ENCODE assay signal across 18 cellular contexts in genomic region chr9:131112374-131113159, GRCh38. TPM values are rescaled to one million over a fixed set of nuclear protein-coding genes. Genes with fewer than 3 reads are reported as not detected.
A peak's percentile ranks its signal among the peaks of the same experiment; 100 is the strongest.
DNase-seq lines count a peak whose midpoint lies in the region; ATAC-seq and TF ChIP-seq lines count a peak whose summit lies in the region.
"Had no signal": no experiment of that assay in that cellular context is flagged by ENCODE, and none has a peak within 500 bp of the region (broad histone marks: within the 10 kb centered on the region; RNA-seq: fewer than 3 reads in every experiment).

No MANE protein-coding gene starts in this region.

- no peaks in the 10 kb centered on the region for H3K9me2 ChIP-seq in GM23248 (ENCODE audit: insufficient read depth)

- H2AK5ac ChIP-seq in neuronal stem cell (ENCODE audit: low read depth, low read length), result peak overlapping the region; percentile 39

- peak overlapping the region; percentile 27 for H2BK12ac ChIP-seq in neuronal stem cell (ENCODE audit: low read length)

- H4K20me1 ChIP-seq in GM23248 (ENCODE audit: insufficient read depth), result no peaks in the 10 kb centered on the region

- peak overlapping the region; percentile 27 for H3K4ac ChIP-seq in neuronal stem cell (ENCODE audit: low read length)

- no peaks in the 10 kb centered on the region for H3K36me3 Mint-ChIP-seq in glutamatergic neuron (ENCODE audit: unreplicated experiment)

- H3K27me3 ChIP-seq in esophagus muscularis mucosa (peaks cover 0 to 13% (median 0%) of the 10 kb centered on the region in 4 donors), neuronal stem cell (ENCODE audit: control insufficient read depth in 3 of 3, insufficient read depth in 3 of 3, low read depth in 1 of 3, low read length in 3 of 3) (no peaks in the 10 kb centered on the region), GM23248 (replicated peaks; ENCODE audit: insufficient read depth) (no peaks in the 10 kb centered on the region; the same call in 1 of the 2 replicates)
- H3K27me3 ChIP-seq: gastrocnemius medialis had no signal

- H2BK15ac ChIP-seq in neuronal stem cell (ENCODE audit: low read length), result peak overlapping the region; percentile 81

- peak overlapping the region; percentile 12 for H3K14ac ChIP-seq in neuronal stem cell (ENCODE audit: low read length)

- peak overlapping the region; percentile 22 for H3K23ac ChIP-seq in neuronal stem cell (ENCODE audit: low read depth, low read length, poor library complexity)

- peak overlapping the region; percentile 99 for H2BK5ac ChIP-seq in neuronal stem cell (ENCODE audit: low read length)

- H3K9me3 Mint-ChIP-seq in glutamatergic neuron (ENCODE audit: unreplicated experiment), result no peaks in the 10 kb centered on the region
- H3K9me3 Mint-ChIP-seq: effector memory CD8-positive, alpha-beta T cell had no signal

- peaks cover 0 to 14% (median 8%) of the 10 kb centered on the region in 4 donors for H3K4me1 ChIP-seq in esophagus muscularis mucosa
- peaks cover 16 to 18% of the 10 kb centered on the region in 2 donors for H3K4me1 ChIP-seq in neuronal stem cell (ENCODE audit: control insufficient read depth in 2 of 2, insufficient read depth in 1 of 2, low read depth in 1 of 2, low read length in 2 of 2)
- H3K4me1 ChIP-seq in GM23248 (ENCODE audit: insufficient read depth), result no peaks in the 10 kb centered on the region
- H3K4me1 ChIP-seq: gastrocnemius medialis, parathyroid adenoma had no signal

- no peak for TF ChIP-seq EP300 in esophagus muscularis mucosa (IDR thresholded peaks at IDR 0.05)

- H3K18ac ChIP-seq in neuronal stem cell (ENCODE audit: low read length), result peak overlapping the region; percentile 93

- no peak overlapping the region for H2BK120ac ChIP-seq in neuronal stem cell (ENCODE audit: low read depth, low read length)

- no peak overlapping the region for H4K8ac ChIP-seq in neuronal stem cell (ENCODE audit: low read depth, low read length)

- WGBS in esophagus muscularis mucosa, result 93% methylated on average over 23 of the region's 23 CpGs
- no CpG with 5 or more reads among the region's 23 CpGs for WGBS in neuronal stem cell (ENCODE audit: extremely low coverage in 2 of 2, insufficient read length in 2 of 2, insufficient replicate concordance in 1 of 2), 2 donors
- WGBS in GM23248 (ENCODE audit: low coverage in 1 of 2, low lambda C conversion rate in 2 of 2, missing lambda C conversion rate in 2 of 2), 2 experiments, result 75% methylated on average over 23 of the region's 23 CpGs

- H4K91ac ChIP-seq in neuronal stem cell (ENCODE audit: low read depth, low read length, poor library complexity), result no peak overlapping the region

- H3K27me3 Mint-ChIP-seq in glutamatergic neuron (ENCODE audit: unreplicated experiment), result peaks cover 2% of the 10 kb centered on the region

- H3K36me3 ChIP-seq in esophagus muscularis mucosa (peaks cover 0 to 54% (median 0%) of the 10 kb centered on the region in 4 donors), neuronal stem cell (replicated peaks in 1 of 2; ENCODE audit: control insufficient read depth in 2 of 2, insufficient read depth in 2 of 2, low read length in 2 of 2) (peaks cover 23 to 50% of the 10 kb centered on the region in 2 donors), GM23248 (ENCODE audit: low read depth) (no peaks in the 10 kb centered on the region)
- H3K36me3 ChIP-seq: brain microvascular endothelial cell, gastrocnemius medialis had no signal

- H3K9ac ChIP-seq in neuronal stem cell (ENCODE audit: low read depth, low read length, poor library complexity) (no peak overlapping the region), GM23248 (no peak overlapping the region)
- H3K9ac ChIP-seq: parathyroid adenoma had no signal

- TF ChIP-seq CTCF in esophagus muscularis mucosa (IDR thresholded peaks at IDR 0.05) (no peak), glutamatergic neuron (IDR thresholded peaks at IDR 0.05; ENCODE audit: partially characterized antibody, unreplicated experiment) (no peak)

- H3K79me2 ChIP-seq in GM23248 (ENCODE audit: insufficient read depth), result no peaks in the 10 kb centered on the region
- H3K79me2 ChIP-seq: parathyroid adenoma had no signal

- no peaks in the 10 kb centered on the region for H3F3A ChIP-seq in GM23248 (ENCODE audit: insufficient read depth)

- no peak overlapping the region for H3K4me3 ChIP-seq in esophagus muscularis mucosa
- H3K4me3 ChIP-seq in neuronal stem cell (ENCODE audit: low read length in 2 of 2), result no peak overlapping the region
- H3K4me3 ChIP-seq in GM23248, result no peak overlapping the region
- H3K4me3 ChIP-seq: gastrocnemius medialis, GM12878 had no signal

- H3K79me1 ChIP-seq in neuronal stem cell (ENCODE audit: low read depth, low read length), result peaks cover 3% of the 10 kb centered on the region

- H2AFZ ChIP-seq in neuronal stem cell (ENCODE audit: low read length) (peak overlapping the region; percentile 92), GM23248 (no peak overlapping the region)
- H2AFZ ChIP-seq: parathyroid adenoma had no signal

- H3K27ac Mint-ChIP-seq in glutamatergic neuron (ENCODE audit: unreplicated experiment), result no peak overlapping the region
- H3K27ac Mint-ChIP-seq: effector memory CD8-positive, alpha-beta T cell had no signal

- ATAC-seq in GM19324 (IDR thresholded peaks at IDR 0.05; ENCODE audit: low FRiP score, unreplicated experiment), result no peak
- ATAC-seq: effector memory CD8-positive, alpha-beta T cell; gastrocnemius medialis; GM12878; Panc1 had no signal

- H3K9me3 ChIP-seq in esophagus muscularis mucosa, result no peaks in the 10 kb centered on the region
- H3K9me3 ChIP-seq in neuronal stem cell (replicated peaks in 1 of 2; ENCODE audit: control insufficient read depth in 2 of 2, insufficient read depth in 1 of 2, low read depth in 1 of 2, low read length in 2 of 2), result no peaks in the 10 kb centered on the region
- no peaks in the 10 kb centered on the region for H3K9me3 ChIP-seq in GM23248 (ENCODE audit: low read depth)
- H3K9me3 ChIP-seq: gastrocnemius medialis had no signal

- H3K27ac ChIP-seq in esophagus muscularis mucosa (replicated peaks in 1 of 4), result peak overlapping the region in 3 of 4 donors; percentile 30 to 41 (median 33)
- peak overlapping the region; percentile 97 for H3K27ac ChIP-seq in neuronal stem cell (replicated peaks; ENCODE audit: low read length)
- H3K27ac ChIP-seq in GM23248, result no peak overlapping the region
- H3K27ac ChIP-seq: brain microvascular endothelial cell, parathyroid adenoma had no signal

- intact Hi-C loops in esophagus muscularis mucosa (cut with DNase I), result no loop called here

- no peaks in the 10 kb centered on the region for H3K4me1 Mint-ChIP-seq in glutamatergic neuron (ENCODE audit: low read depth, unreplicated experiment)

- peak; percentile 11 for DNase-seq in AG20443 (ENCODE audit: low spot score)
- peak; percentile 26 for DNase-seq in SW480 (ENCODE audit: low spot score)
- DNase-seq in esophagus muscularis mucosa (ENCODE audit: extremely low spot score), result no peak
- no peak for DNase-seq in neuronal stem cell (ENCODE audit: low spot score)
- no peak for DNase-seq in glutamatergic neuron
- DNase-seq in GM23248, result no peak
- DNase-seq in HPDE6-E6E7 (ENCODE audit: extremely low spot score), result no peak
- DNase-seq: activated CD8-positive, alpha-beta memory T cell treated with anti-CD3 and anti-CD28 coated beads, Interleukin-2, amount 50 U/mL, for 4 hours; activated naive CD4-positive, alpha-beta T cell treated with Interleukin-2 at 50 U/mL for 16 hours; brain microvascular endothelial cell; effector memory CD8-positive, alpha-beta T cell; NCI-H2029 treated with DMSO at 0.1 percent for 48 hours; NCI-H748 treated with DMSO at 0.1 percent for 48 hours had no signal

- no peak overlapping the region for H3K4me3 Mint-ChIP-seq in glutamatergic neuron (ENCODE audit: unreplicated experiment)
- H3K4me3 Mint-ChIP-seq: effector memory CD8-positive, alpha-beta T cell had no signal

- TF ChIP-seq POLR2A in esophagus muscularis mucosa (IDR thresholded peaks at IDR 0.05; ENCODE audit: low read depth), result no peak

- in situ Hi-C loops in GM23248 (cut with MboI), result no loop called here

- H3K4me2 ChIP-seq in neuronal stem cell (ENCODE audit: insufficient read depth, low read length, poor library complexity, severe bottlenecking) (no peak overlapping the region), GM23248 (ENCODE audit: unreplicated experiment) (no peak overlapping the region)

RNA-seq across cellular contexts. Expression of gene NUP214, which starts 12.8 kb away (rescaled TPM):
- 10 to 100 TPM; 26.4 to 36.2 (median 28.7) TPM for total RNA-seq in esophagus muscularis mucosa
- polyA plus RNA-seq in neuronal stem cell (2013, experiment 1 of 2), result 22.4 TPM
- 21.0 TPM for polyA plus RNA-seq in neuronal stem cell (2013, experiment 2 of 2)
- total RNA-seq in glutamatergic neuron (ENCODE audit: unreplicated experiment), result 56.5 TPM
- 13.1 and 22.3 TPM in 2 replicates for total RNA-seq in GM23248 (2014; rRNA removed; shearing (Covaris generic))
- polyA plus RNA-seq in GM23248 (2016; fragmentation: Nextera tagmentation; extraction: Ambion mirVana), result 11.7 and 14.3 TPM in 2 replicates

RNA-seq across cellular contexts. Expression of gene AIF1L, which starts 16.2 kb away (rescaled TPM):
- total RNA-seq in esophagus muscularis mucosa (10 to 100 TPM in 3 of 4 donors, 1 to 10 TPM in 1; 9.1 to 24.8 (median 19.3) TPM), glutamatergic neuron (ENCODE audit: unreplicated experiment) (16.7 TPM)
- 90.6 TPM for polyA plus RNA-seq in neuronal stem cell (2013, experiment 1 of 2)
- polyA plus RNA-seq in neuronal stem cell (2013, experiment 2 of 2), result 91.1 TPM
- total RNA-seq in GM23248 (2014; rRNA removed; shearing (Covaris generic)), result not detected in 2 replicates
- polyA plus RNA-seq in GM23248 (2016; fragmentation: Nextera tagmentation; extraction: Ambion mirVana), result 0.28 TPM in 1 of 2 replicates, not detected in the other

Comparison
In these comparisons a context has a peak if more than half of its experiments do, and no peak if none do; other contexts are left out.
1. DNase-seq: peak in AG20443 (single experiment) and SW480 (single experiment); none in esophagus muscularis mucosa (single experiment), neuronal stem cell (single experiment), glutamatergic neuron (single experiment), GM23248 (single experiment) and HPDE6-E6E7 (single experiment).
2. RNA of gene AIF1L, which starts 16.2 kb away (total RNA-seq): 9.1 to 24.8 TPM in esophagus muscularis mucosa and 16.7 TPM in glutamatergic neuron (single experiment); not detected in GM23248; every median in the first group is over 10 times any median in the second.